ENCODE assay signal across 9 cellular contexts in genomic region chr10:31322647-31323046, GRCh38. TPM values are rescaled to one million over a fixed set of nuclear protein-coding genes. Genes with fewer than 3 reads are reported as not detected.
DNase-seq lines count a peak whose midpoint lies in the region; ATAC-seq and TF ChIP-seq lines count a peak whose summit lies in the region.
"Had no signal": no experiment of that assay in that cellular context is flagged by ENCODE, and none has a peak within 500 bp of the region (broad histone marks: within the 10 kb centered on the region; RNA-seq: fewer than 3 reads in every experiment).

No MANE protein-coding gene starts in this region.

- H3K79me2 ChIP-seq in OCI-LY7 (ENCODE audit: insufficient read depth, low read depth, low read length), result peaks cover 78% of the 10 kb centered on the region
- H3K79me2 ChIP-seq in fibroblast of lung (ENCODE audit: control insufficient read depth, insufficient read depth, low read length), result peaks cover 95% of the 10 kb centered on the region

- BruUV-seq in OCI-LY7 (replicated peaks; lab: Mats Ljungman, UMichigan), result no TSS peak

- H3K9me3 ChIP-seq in left ventricle myocardium inferior (replicated peaks) (no peaks in the 10 kb centered on the region), OCI-LY7 (ENCODE audit: low read length) (no peaks in the 10 kb centered on the region), fibroblast of lung (ENCODE audit: control insufficient read depth, insufficient read depth, low read depth, low read length) (no peaks in the 10 kb centered on the region)

- peaks cover 80% of the 10 kb centered on the region for H3K4me1 ChIP-seq in left ventricle myocardium inferior
- H3K4me1 ChIP-seq in OCI-LY7 (ENCODE audit: insufficient read depth, low read length, poor library complexity, severe bottlenecking), result peaks cover 20% of the 10 kb centered on the region
- no peaks in the 10 kb centered on the region for H3K4me1 ChIP-seq in fibroblast of lung (ENCODE audit: control insufficient read depth, extremely low read depth, insufficient read depth, low read length)

- H2AFZ ChIP-seq in OCI-LY7 (ENCODE audit: low read length) (no peak overlapping the region), fibroblast of lung (ENCODE audit: low read length) (no peak overlapping the region)

- POLR2A ChIA-PET in OCI-LY7 (lab: Charles Lee), result no interaction called here

- H3K4me3 ChIP-seq in left ventricle myocardium inferior (peak overlapping the region; percentile 96), OCI-LY7 (ENCODE audit: low read depth, low read length, poor library complexity, severe bottlenecking) (peak overlapping the region; percentile 97), fibroblast of lung (replicated peaks in 1 of 4; ENCODE audit: control extremely low read depth in 1 of 4, insufficient read depth in 1 of 4, low read depth in 3 of 4, low read length in 4 of 4) (peak overlapping the region; percentile 73 to 95 (median 86))

- intact Hi-C loops in left ventricle myocardium inferior (cut with micrococcal nuclease), result loop anchor here (5.0 kb wide), 1 partner anchor 485 kb away; no protein-coding TSS in a partner anchor
- intact Hi-C loops in left ventricle myocardium superior (cut with micrococcal nuclease), result loop anchor here (10.0 kb wide), 1 partner anchor 162 kb away; no protein-coding TSS in a partner anchor
- intact Hi-C loops in OCI-LY7 (cut with micrococcal nuclease; ENCODE audit: unreplicated experiment), result loop anchor here (5.0 to 10.0 kb wide), 2 partner anchors 172 to 450 kb away; no protein-coding TSS in a partner anchor

- H3K27ac ChIP-seq in left ventricle myocardium inferior (replicated peaks) (peak overlapping the region; percentile 98), OCI-LY7 (ENCODE audit: low read depth, low read length, poor library complexity, severe bottlenecking) (no peak overlapping the region), fibroblast of lung (ENCODE audit: insufficient read depth, low read length) (no peak overlapping the region)

- H3K9me2 ChIP-seq in OCI-LY7 (ENCODE audit: insufficient read depth, low read length), result no peaks in the 10 kb centered on the region

- DNase-seq in left ventricle myocardium inferior, result no peak
- no peak for DNase-seq in left ventricle myocardium superior
- peak; percentile 17 for DNase-seq in OCI-LY7 (ENCODE audit: low spot score)
- peak; percentile 25 to 37 for DNase-seq in fibroblast of lung (ENCODE audit: low read depth in 2 of 2)
- no peak for DNase-seq in omental fat pad (ENCODE audit: low spot score)
- DNase-seq in LoVo (ENCODE audit: low spot score), result no peak
- DNase-seq: right cardiac atrium had no signal

- peak; percentile 54 for TF ChIP-seq CTCF in left ventricle myocardium inferior (IDR thresholded peaks at IDR 0.05; ENCODE audit: borderline replicate concordance)
- peak; percentile 71 for TF ChIP-seq CTCF in OCI-LY7 (conservative IDR thresholded peaks at IDR 0.05; ENCODE audit: low read length)
- TF ChIP-seq CTCF in fibroblast of lung (conservative IDR thresholded peaks at IDR 0.05 in 1 of 2, IDR thresholded peaks at IDR 0.05 in 1 of 2; ENCODE audit: low read depth in 1 of 2, low read length in 2 of 2), result peak; percentile 51 to 57
- TF ChIP-seq CTCF in omental fat pad (IDR thresholded peaks at IDR 0.05), result no peak

- H4K20me1 ChIP-seq in OCI-LY7 (ENCODE audit: insufficient read depth, low read length) (peaks cover 32% of the 10 kb centered on the region), fibroblast of lung (ENCODE audit: control insufficient read depth, extremely low read depth, insufficient read depth, low read length) (no peaks in the 10 kb centered on the region)

- ATAC-seq in left ventricle myocardium superior, result no peak
- no peak for ATAC-seq in GM21423 (IDR thresholded peaks at IDR 0.05; ENCODE audit: unreplicated experiment)
- no peak for ATAC-seq in omental fat pad (ENCODE audit: low FRiP score)
- ATAC-seq in HG03175 (IDR thresholded peaks at IDR 0.05; ENCODE audit: unreplicated experiment), result no peak
- ATAC-seq: right cardiac atrium had no signal

- H3K27me3 ChIP-seq in left ventricle myocardium inferior (ENCODE audit: low read depth) (no peaks in the 10 kb centered on the region), fibroblast of lung (ENCODE audit: control insufficient read depth, insufficient read depth, low read length) (no peaks in the 10 kb centered on the region)

- H3K4me2 ChIP-seq in OCI-LY7 (ENCODE audit: low read length) (peak overlapping the region; percentile 99), fibroblast of lung (ENCODE audit: extremely low read depth, insufficient read depth, low read length) (peak overlapping the region; percentile 91)

- CTCF ChIA-PET in OCI-LY7 (lab: Charles Lee; ENCODE audit: unreplicated experiment), result no interaction called here

- H3K36me3 ChIP-seq in left ventricle myocardium inferior, result no peaks in the 10 kb centered on the region
- H3K36me3 ChIP-seq in OCI-LY7 (ENCODE audit: insufficient read depth, low read length), result no peaks in the 10 kb centered on the region
- H3K36me3 ChIP-seq in fibroblast of lung (ENCODE audit: control insufficient read depth, insufficient read depth, low read length), result no peaks in the 10 kb centered on the region

- H3K9ac ChIP-seq in fibroblast of lung (ENCODE audit: insufficient read depth, low read length), result no peak overlapping the region

RNA-seq across cellular contexts. Expression of gene ZEB1, which starts 3.6 kb away (rescaled TPM):
- total RNA-seq in left ventricle myocardium inferior (85.4 TPM), left ventricle myocardium superior (86.7 TPM), OCI-LY7 (2022) (41.9 and 47.7 TPM in 2 replicates), fibroblast of lung (172 and 221 TPM in 2 replicates), omental fat pad (100 to 1,000 TPM in 1 of 4 donors, 10 to 100 TPM in 3; 56.6 to 128 (median 71.9) TPM)
- 27.6 and 33.2 TPM in 2 replicates for total RNA-seq in OCI-LY7 (2014; rRNA removed; shearing (Covaris generic))
- 73.7 and 119 TPM in 2 replicates for polyA plus RNA-seq in fibroblast of lung
- 40.7 and 62.5 TPM in 2 replicates for polyA plus RNA-seq in fibroblast of lung (2012)
- polyA minus RNA-seq in fibroblast of lung (ENCODE audit: low replicate concordance), result 17.8 and 26.5 TPM in 2 replicates

Comparison
In these comparisons a context has a peak if more than half of its experiments do, and no peak if none do; other contexts are left out.
1. DNase-seq: peak in OCI-LY7 (single experiment) and fibroblast of lung (2 of 2); none in left ventricle myocardium inferior (single experiment), left ventricle myocardium superior (single experiment), omental fat pad (single experiment) and LoVo (single experiment).
2. CTCF ChIP-seq: peak in left ventricle myocardium inferior (single experiment), OCI-LY7 (single experiment) and fibroblast of lung (2 of 2); none in omental fat pad (0 of 3).
3. Peak in every context shown above with its lines, with median percentiles within 50 percentile points of each other: H3K4me3 ChIP-seq.